ENCODE assay signal across 10 cellular contexts in the genomic region with DNA sequence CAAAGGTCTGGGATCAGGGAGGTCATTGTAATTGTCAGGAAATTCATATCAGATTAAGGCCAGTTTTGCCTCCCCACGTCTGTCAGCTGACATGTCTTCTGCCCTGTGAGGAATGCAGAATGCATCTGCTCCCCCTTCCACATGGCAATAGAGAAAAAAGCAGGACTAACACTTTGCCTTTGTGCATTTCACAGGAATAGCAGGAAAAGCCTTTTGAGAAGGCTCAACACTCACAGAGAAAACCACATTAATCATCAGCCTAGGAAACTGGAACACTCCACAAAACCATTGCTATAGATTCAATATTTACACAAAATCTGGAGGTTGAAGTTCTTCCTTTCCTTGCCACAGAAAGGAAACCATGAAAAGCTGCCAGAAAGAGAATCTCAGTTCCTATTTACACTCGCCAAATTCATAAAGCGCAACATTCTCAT.
DNase-seq lines count a peak whose midpoint lies in the region; ATAC-seq and TF ChIP-seq lines count a peak whose summit lies in the region.
"Had no signal": no experiment of that assay in that cellular context is flagged by ENCODE, and none has a peak within 500 bp of the region (broad histone marks: within the 10 kb centered on the region; RNA-seq: fewer than 3 reads in every experiment).

No MANE protein-coding gene starts in this region.

- H3K36me3 Mint-ChIP-seq in activated CD4-positive, alpha-beta T cell treated with anti-CD3 and anti-CD28 coated beads for 36 hours (ENCODE audit: low read depth) = no peaks in the 10 kb centered on the region
- no peaks in the 10 kb centered on the region for H3K36me3 Mint-ChIP-seq in stimulated activated naive B cell treated with anti-CD40 and anti-IgM and Interleukin-4, amounts not matched to agents 10 μg/mL and 1 μg/mL and 100 μg/mL, for 72 hours
- H3K36me3 Mint-ChIP-seq in CD4-positive, alpha-beta memory T cell = no peaks in the 10 kb centered on the region

- H3K9me3 ChIP-seq in CD4-positive, alpha-beta memory T cell (ENCODE audit: control insufficient read depth in 1 of 2, low read length in 2 of 2) = no peaks in the 10 kb centered on the region
- H3K9me3 ChIP-seq: sigmoid colon, tibial nerve had no signal

- no peak overlapping the region for H3K27ac ChIP-seq in CD4-positive, alpha-beta memory T cell (ENCODE audit: low read depth, low read length)
- H3K27ac ChIP-seq: sigmoid colon, tibial nerve had no signal

- no peaks in the 10 kb centered on the region for H3K4me1 ChIP-seq in CD4-positive, alpha-beta memory T cell (ENCODE audit: insufficient read depth, low read length)

- POLR2A ChIA-PET in activated CD4-positive, alpha-beta T cell treated with anti-CD3 and anti-CD28 coated beads for 36 hours (lab: Charles Lee) = no interaction called here
- POLR2A ChIA-PET in CD4-positive, alpha-beta memory T cell (lab: Charles Lee; ENCODE audit: partially characterized antibody) = no interaction called here

- intact Hi-C loops in activated CD4-positive, alpha-beta T cell treated with anti-CD3 and anti-CD28 coated beads for 36 hours (cut with DNase I, micrococcal nuclease) = loop anchor here in 1 of 2 experiments (5.0 kb wide), 1 partner anchor 167 kb away; a partner anchor contains a TSS
- intact Hi-C loops in CD4-positive, alpha-beta memory T cell (cut with micrococcal nuclease) = no loop called here

- no peak overlapping the region for H3K4me3 Mint-ChIP-seq in activated CD4-positive, alpha-beta T cell treated with anti-CD3 and anti-CD28 coated beads for 36 hours
- H3K4me3 Mint-ChIP-seq in stimulated activated naive B cell treated with anti-CD40 and anti-IgM and Interleukin-4, amounts not matched to agents 10 μg/mL and 1 μg/mL and 100 μg/mL, for 72 hours = peak overlapping the region; percentile 58 to 73
- H3K4me3 Mint-ChIP-seq in CD4-positive, alpha-beta memory T cell = peak overlapping the region in 2 of 8 donors; percentile 11 to 47

- no peaks in the 10 kb centered on the region for H3K9me3 Mint-ChIP-seq in activated CD4-positive, alpha-beta T cell treated with anti-CD3 and anti-CD28 coated beads for 36 hours (ENCODE audit: low read depth)
- H3K9me3 Mint-ChIP-seq in stimulated activated naive B cell treated with anti-CD40 and anti-IgM and Interleukin-4, amounts not matched to agents 10 μg/mL and 1 μg/mL and 100 μg/mL, for 72 hours = no peaks in the 10 kb centered on the region
- H3K9me3 Mint-ChIP-seq in CD4-positive, alpha-beta memory T cell = no peaks in the 10 kb centered on the region

- no peak for DNase-seq in activated CD4-positive, alpha-beta T cell treated with anti-CD3 and anti-CD28 coated beads for 36 hours
- no peak for DNase-seq in activated CD4-positive, alpha-beta T cell treated with anti-CD3 and anti-CD28 coated beads for 48 hours
- peak; percentile 58 for DNase-seq in astrocyte of the spinal cord (ENCODE audit: low read depth, low spot score)
- DNase-seq in stimulated activated naive B cell treated with anti-CD40 and anti-IgM and Interleukin-4, amounts not matched to agents 10 μg/mL and 1 μg/mL and 100 μg/mL, for 72 hours = no peak
- DNase-seq in activated CD4-positive, alpha-beta T cell treated with anti-CD3 and anti-CD28 coated beads for 1 hour = no peak
- no peak for DNase-seq in CD4-positive, alpha-beta memory T cell
- DNase-seq: sigmoid colon had no signal

- no peak overlapping the region for H3K27ac Mint-ChIP-seq in activated CD4-positive, alpha-beta T cell treated with anti-CD3 and anti-CD28 coated beads for 36 hours
- peak overlapping the region; percentile 87 for H3K27ac Mint-ChIP-seq in stimulated activated naive B cell treated with anti-CD40 and anti-IgM and Interleukin-4, amounts not matched to agents 10 μg/mL and 1 μg/mL and 100 μg/mL, for 72 hours
- no peak overlapping the region for H3K27ac Mint-ChIP-seq in CD4-positive, alpha-beta memory T cell

- in situ Hi-C loops in astrocyte of the spinal cord (cut with HindIII; ENCODE audit: low sequenced_read_pairs) = no loop called here

- H3K27me3 Mint-ChIP-seq in activated CD4-positive, alpha-beta T cell treated with anti-CD3 and anti-CD28 coated beads for 36 hours = peaks cover 25% of the 10 kb centered on the region
- H3K27me3 Mint-ChIP-seq in stimulated activated naive B cell treated with anti-CD40 and anti-IgM and Interleukin-4, amounts not matched to agents 10 μg/mL and 1 μg/mL and 100 μg/mL, for 72 hours = peaks cover 25 to 41% of the 10 kb centered on the region in 2 donors
- peaks cover 6 to 25% of the 10 kb centered on the region in 2 donors for H3K27me3 Mint-ChIP-seq in CD4-positive, alpha-beta memory T cell

- no peaks in the 10 kb centered on the region for H3K27me3 ChIP-seq in CD4-positive, alpha-beta memory T cell (ENCODE audit: insufficient read depth, low read length)
- H3K27me3 ChIP-seq: sigmoid colon, tibial nerve had no signal

- H3K4me3 ChIP-seq in astrocyte of the spinal cord (ENCODE audit: low read depth, low read length) = no peak overlapping the region
- H3K4me3 ChIP-seq in CD4-positive, alpha-beta memory T cell (ENCODE audit: low read length in 2 of 2) = no peak overlapping the region
- H3K4me3 ChIP-seq: sigmoid colon, tibial nerve had no signal

- CTCF ChIA-PET in activated CD4-positive, alpha-beta T cell treated with anti-CD3 and anti-CD28 coated beads for 36 hours (lab: Charles Lee) = interaction anchor here (0.6 to 3.1 kb wide), 7 partner anchors 10 to 345 kb away, joined by 3 to 14 read pairs (median 3); no protein-coding TSS in a partner anchor
- CTCF ChIA-PET in CD4-positive, alpha-beta memory T cell (lab: Charles Lee; ENCODE audit: partially characterized antibody) = interaction anchor here (0.5 to 1.6 kb wide), 3 partner anchors 9 to 67 kb away, joined by 3 to 5 read pairs (median 3); no protein-coding TSS in a partner anchor

- H3K4me1 Mint-ChIP-seq in activated CD4-positive, alpha-beta T cell treated with anti-CD3 and anti-CD28 coated beads for 36 hours = peaks cover 28% of the 10 kb centered on the region
- H3K4me1 Mint-ChIP-seq in stimulated activated naive B cell treated with anti-CD40 and anti-IgM and Interleukin-4, amounts not matched to agents 10 μg/mL and 1 μg/mL and 100 μg/mL, for 72 hours = peaks cover 19 to 40% of the 10 kb centered on the region in 2 donors
- peaks cover 0 to 8% (median 4%) of the 10 kb centered on the region in 4 donors for H3K4me1 Mint-ChIP-seq in CD4-positive, alpha-beta memory T cell

- peak; percentile 24 for ATAC-seq in activated CD4-positive, alpha-beta T cell treated with anti-CD3 and anti-CD28 coated beads for 36 hours
- peak; percentile 30 for ATAC-seq in HG03196 (IDR thresholded peaks at IDR 0.05; ENCODE audit: unreplicated experiment)
- ATAC-seq in stimulated activated naive B cell treated with anti-CD40 and anti-IgM and Interleukin-4, amounts not matched to agents 10 μg/mL and 1 μg/mL and 100 μg/mL, for 72 hours (replicated peaks) = peak; percentile 24 to 31
- ATAC-seq in HG02798 (IDR thresholded peaks at IDR 0.05; ENCODE audit: poor library complexity, unreplicated experiment) = no peak

- TF ChIP-seq CTCF in astrocyte of the spinal cord (IDR thresholded peaks at IDR 0.05; ENCODE audit: low read depth, low read length) = no peak

- H3K36me3 ChIP-seq in CD4-positive, alpha-beta memory T cell (ENCODE audit: insufficient read depth, low read length) = no peaks in the 10 kb centered on the region
- H3K36me3 ChIP-seq: sigmoid colon, tibial nerve had no signal
